Comparison of ENCODE assay signal across 21 cellular contexts in the genomic region with DNA sequence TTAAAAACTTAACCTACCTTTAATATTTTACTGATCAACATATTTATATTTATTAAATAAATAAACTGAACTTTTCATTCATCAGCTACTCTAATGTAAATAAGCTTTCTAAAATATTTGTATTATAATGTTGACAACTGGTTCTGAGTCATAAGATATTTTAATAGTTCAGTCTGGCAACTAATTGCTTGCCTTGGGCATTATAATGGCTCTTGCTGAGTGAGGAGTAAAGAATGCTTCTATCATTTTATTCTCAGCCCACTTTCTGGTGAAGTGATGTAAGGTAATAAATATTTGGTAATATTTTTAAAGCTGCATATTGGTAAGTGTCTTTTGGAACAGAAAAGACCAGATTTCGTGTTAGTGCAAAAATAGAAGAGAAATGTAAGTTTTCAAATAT.
DNase-seq lines count a peak whose midpoint lies in the region; ATAC-seq, FAIRE-seq and TF ChIP-seq lines count a peak whose summit lies in the region.
"Had no signal": no experiment of that assay in that cellular context is flagged by ENCODE, and none has a peak within 500 bp of the region (broad histone marks: within the 10 kb centered on the region; RNA-seq: fewer than 3 reads in every experiment).

No MANE protein-coding gene starts in this region.

- H3K36me3 ChIP-seq in BJ (ENCODE audit: control insufficient read depth, insufficient read depth, low read length), result no peaks in the 10 kb centered on the region
- H3K36me3 ChIP-seq in MG63, result no peaks in the 10 kb centered on the region
- H3K36me3 ChIP-seq in mammary epithelial cell (ENCODE audit: insufficient read depth, low read length), result no peaks in the 10 kb centered on the region
- no peaks in the 10 kb centered on the region for H3K36me3 ChIP-seq in keratinocyte (ENCODE audit: control insufficient read depth in 2 of 2, extremely low read depth in 1 of 2, insufficient read depth in 2 of 2, low read length in 2 of 2)
- no peaks in the 10 kb centered on the region for H3K36me3 ChIP-seq in mesendoderm (ENCODE audit: control insufficient read depth, insufficient read depth, low read length)
- H3K36me3 ChIP-seq: heart right ventricle, prostate gland, tibial nerve had no signal

- H3K9me3 ChIP-seq in MG63 (no peaks in the 10 kb centered on the region), mammary epithelial cell (replicated peaks; ENCODE audit: insufficient read depth, low read length) (no peaks in the 10 kb centered on the region), keratinocyte (ENCODE audit: control insufficient read depth, low read depth, low read length) (no peaks in the 10 kb centered on the region)
- H3K9me3 ChIP-seq: heart right ventricle, prostate gland, tibial nerve had no signal

- H3K9me1 ChIP-seq in keratinocyte (ENCODE audit: control insufficient read depth, extremely low read depth, insufficient read depth, low read length), result no peaks in the 10 kb centered on the region

- H3K4ac ChIP-seq in mesendoderm (ENCODE audit: low read depth, low read length), result no peak overlapping the region

- FAIRE-seq in keratinocyte (lab: Jason Lieb, UNC), result no peak

- DNase-seq in BJ (ENCODE audit: low read depth) (peak; percentile 79), MG63 (peak; percentile 16), mammary epithelial cell (peak; percentile 57), keratinocyte (ENCODE audit: low read depth, low spot score) (peak; percentile 28), mesendoderm (no peak), HuH-7 (ENCODE audit: low spot score) (no peak), NCI-H1048 (lab: John Stamatoyannopoulos, UW) (no peak)
- DNase-seq in activated CD8-positive, alpha-beta T cell treated with anti-CD3 and anti-CD28 coated beads for 36 hours, result no peak
- DNase-seq: activated CD4-positive, alpha-beta T cell treated with anti-CD3 and anti-CD28 coated beads, Interleukin-2, amount 10 ng/mL, durations not matched to agents 7 days and 5 days; activated T-cell treated with anti-CD3 and anti-CD28 coated beads, Interleukin-2, amount 50 U/mL, for 72 hours; amygdala; heart right ventricle; KG1; left cardiac atrium; Right ventricle myocardium superior; stimulated activated CD4-positive, alpha-beta T cell treated with anti-CD3 and anti-CD28 coated beads, Interleukin-2, amount 100 ng/mL, for 24 hours; stimulated activated CD8-positive, alpha-beta memory T cell treated with anti-CD3 and anti-CD28 coated beads, Interleukin-4, amount 100 ng/mL, for 48 hours had no signal

- H3K4me1 ChIP-seq in mammary epithelial cell (ENCODE audit: insufficient read depth, low read length), result peaks cover 7% of the 10 kb centered on the region
- peaks cover 18% of the 10 kb centered on the region for H3K4me1 ChIP-seq in keratinocyte (ENCODE audit: control insufficient read depth, extremely low read depth, insufficient read depth, low read length)
- no peaks in the 10 kb centered on the region for H3K4me1 ChIP-seq in mesendoderm (ENCODE audit: control insufficient read depth, low read depth, low read length)
- H3K4me1 ChIP-seq: heart right ventricle, prostate gland, tibial nerve had no signal

- POLR2A ChIA-PET in BJ (lab: Charles Lee), result interaction anchor here (0.8 kb wide), 1 partner anchor 82 kb away, joined by 3 read pairs; a partner anchor contains a TSS
- POLR2A ChIA-PET in activated CD8-positive, alpha-beta T cell treated with anti-CD3 and anti-CD28 coated beads for 36 hours (lab: Charles Lee), result no interaction called here

- no peak overlapping the region for H4K8ac ChIP-seq in mesendoderm (ENCODE audit: low read depth, low read length)

- H3K27me3 Mint-ChIP-seq in activated CD8-positive, alpha-beta T cell treated with anti-CD3 and anti-CD28 coated beads for 36 hours, result peaks cover 3% of the 10 kb centered on the region
- H3K27me3 Mint-ChIP-seq: activated CD4-positive, alpha-beta T cell treated with anti-CD3 and anti-CD28 coated beads, Interleukin-2, amount 10 ng/mL, durations not matched to agents 7 days and 5 days had no signal

- H4K5ac ChIP-seq in mesendoderm (ENCODE audit: low read length), result no peak overlapping the region

- no peak overlapping the region for H2BK120ac ChIP-seq in mesendoderm (ENCODE audit: low read depth, low read length)

- H2AFZ ChIP-seq in mammary epithelial cell (ENCODE audit: low read depth, low read length), result no peak overlapping the region
- no peak overlapping the region for H2AFZ ChIP-seq in keratinocyte (ENCODE audit: control insufficient read depth, low read length)

- H3K79me2 ChIP-seq in mammary epithelial cell (ENCODE audit: insufficient read depth, low read length), result no peaks in the 10 kb centered on the region
- no peaks in the 10 kb centered on the region for H3K79me2 ChIP-seq in keratinocyte (ENCODE audit: control insufficient read depth, insufficient read depth, low read length)
- no peaks in the 10 kb centered on the region for H3K79me2 ChIP-seq in mesendoderm (ENCODE audit: control insufficient read depth, insufficient read depth, low read length)

- peak overlapping the region; percentile 49 for H3K4me2 ChIP-seq in mammary epithelial cell (ENCODE audit: insufficient read depth, low read depth, low read length)
- H3K4me2 ChIP-seq in keratinocyte (ENCODE audit: control insufficient read depth, extremely low read depth, insufficient read depth, low read depth, low read length), result peak overlapping the region; percentile 22
- no peak overlapping the region for H3K4me2 ChIP-seq in mesendoderm (ENCODE audit: low read length)

- no peaks in the 10 kb centered on the region for H3K9me3 Mint-ChIP-seq in activated CD8-positive, alpha-beta T cell treated with anti-CD3 and anti-CD28 coated beads for 36 hours
- H3K9me3 Mint-ChIP-seq: activated CD4-positive, alpha-beta T cell treated with anti-CD3 and anti-CD28 coated beads, Interleukin-2, amount 10 ng/mL, durations not matched to agents 7 days and 5 days; activated T-cell treated with anti-CD3 and anti-CD28 coated beads, Interleukin-2, amount 50 U/mL, for 72 hours; T-helper 2 cell treated with Interferon-gamma antibody and Interleukin-4, amounts not matched to agents 5 μg/mL and 100 μg/mL, for 36 hours had no signal

- no peak overlapping the region for H3K4me3 Mint-ChIP-seq in activated CD8-positive, alpha-beta T cell treated with anti-CD3 and anti-CD28 coated beads for 36 hours
- H3K4me3 Mint-ChIP-seq: activated CD4-positive, alpha-beta T cell treated with anti-CD3 and anti-CD28 coated beads, Interleukin-2, amount 10 ng/mL, durations not matched to agents 7 days and 5 days; activated T-cell treated with anti-CD3 and anti-CD28 coated beads, Interleukin-2, amount 50 U/mL, for 72 hours; CD14-positive monocyte; T-helper 2 cell treated with Interferon-gamma antibody and Interleukin-4, amounts not matched to agents 5 μg/mL and 100 μg/mL, for 36 hours had no signal

- no peaks in the 10 kb centered on the region for H3K27me3 ChIP-seq in BJ (ENCODE audit: control insufficient read depth, insufficient read depth, low read length)
- no peaks in the 10 kb centered on the region for H3K27me3 ChIP-seq in MG63
- H3K27me3 ChIP-seq in mammary epithelial cell (ENCODE audit: insufficient read depth, low read length), result no peaks in the 10 kb centered on the region
- no peaks in the 10 kb centered on the region for H3K27me3 ChIP-seq in keratinocyte (ENCODE audit: control insufficient read depth, extremely low read depth, insufficient read depth, low read length)
- H3K27me3 ChIP-seq in mesendoderm (ENCODE audit: insufficient read depth, low read length, poor library complexity), result no peaks in the 10 kb centered on the region
- H3K27me3 ChIP-seq: heart right ventricle, tibial nerve had no signal

- BruUV-seq in mammary epithelial cell (replicated peaks; lab: Mats Ljungman, UMichigan), result no TSS peak

- CTCF ChIA-PET in BJ (lab: Yijun Ruan, JAX), result interaction anchor here (1.3 kb wide), 1 partner anchor 30 kb away, joined by 3 read pairs; no protein-coding TSS in a partner anchor
- CTCF ChIA-PET in mammary epithelial cell (lab: Charles Lee; ENCODE audit: low non-redundant PET), result no interaction called here
- CTCF ChIA-PET in activated CD8-positive, alpha-beta T cell treated with anti-CD3 and anti-CD28 coated beads for 36 hours (lab: Charles Lee), result no interaction called here

- TF ChIP-seq CTCF in BJ (IDR thresholded peaks at IDR 0.05; ENCODE audit: insufficient read depth, low read depth, low read length), result no peak
- TF ChIP-seq CTCF in mammary epithelial cell (conservative IDR thresholded peaks at IDR 0.05 in 1 of 2, IDR thresholded peaks at IDR 0.05 in 1 of 2; ENCODE audit: extremely low read depth in 1 of 2, insufficient read depth in 1 of 2, low read depth in 1 of 2, low read length in 2 of 2), result no peak
- no peak for TF ChIP-seq CTCF in keratinocyte (optimal IDR thresholded peaks at IDR 0.05 in 1 of 3, IDR thresholded peaks at IDR 0.05 in 1 of 3, conservative IDR thresholded peaks at IDR 0.05 in 1 of 3; ENCODE audit: extremely low read depth in 1 of 3, insufficient read depth in 2 of 3, low read length in 3 of 3)
- no peak for TF ChIP-seq CTCF in activated CD8-positive, alpha-beta T cell treated with anti-CD3 and anti-CD28 coated beads for 36 hours (IDR thresholded peaks at IDR 0.05)

- H3K4me3 ChIP-seq in BJ (ENCODE audit: low read depth, low read length) (no peak overlapping the region), MG63 (no peak overlapping the region), mammary epithelial cell (replicated peaks in 1 of 3; ENCODE audit: insufficient read depth in 1 of 3, low read depth in 2 of 3, low read length in 3 of 3) (no peak overlapping the region), keratinocyte (ENCODE audit: control insufficient read depth in 2 of 3, extremely low read depth in 1 of 3, insufficient read depth in 2 of 3, low read depth in 1 of 3, low read length in 3 of 3) (no peak overlapping the region), mesendoderm (ENCODE audit: low read length) (no peak overlapping the region)
- H3K4me3 ChIP-seq: heart right ventricle, prostate gland, tibial nerve had no signal

- no peaks in the 10 kb centered on the region for H3K79me1 ChIP-seq in mesendoderm (ENCODE audit: low read length)

- H3K18ac ChIP-seq in mesendoderm (ENCODE audit: low read length), result no peak overlapping the region

- in situ Hi-C loops in mammary epithelial cell (cut with MboI; ENCODE audit: low sequenced_read_pairs in 2 of 2), result no loop called here

- intact Hi-C loops in mammary epithelial cell (cut with micrococcal nuclease), result loop anchor here (2.0 kb wide), 1 partner anchor 78 kb away; no protein-coding TSS in a partner anchor
- intact Hi-C loops in activated CD8-positive, alpha-beta T cell treated with anti-CD3 and anti-CD28 coated beads for 36 hours (cut with micrococcal nuclease), result no loop called here

- no peak overlapping the region for H2BK15ac ChIP-seq in mesendoderm (replicated peaks; ENCODE audit: low read depth)

- 0% methylated on average over 1 of the region's 1 CpG for WGBS in mammary epithelial cell (ENCODE audit: low coverage, missing lambda C conversion rate)
- 100% methylated on average over 1 of the region's 1 CpG for WGBS in mesendoderm (ENCODE audit: extremely low coverage, insufficient coverage, low lambda C conversion rate)

- no peak overlapping the region for H2AK5ac ChIP-seq in mesendoderm (ENCODE audit: low read length)

- no peak overlapping the region for H3K27ac ChIP-seq in mammary epithelial cell (ENCODE audit: insufficient read depth, low read depth, low read length)
- no peak overlapping the region for H3K27ac ChIP-seq in keratinocyte (ENCODE audit: control insufficient read depth, insufficient read depth, low read length)
- no peak overlapping the region for H3K27ac ChIP-seq in mesendoderm (ENCODE audit: low read depth, low read length)
- H3K27ac ChIP-seq: heart right ventricle, prostate gland, tibial nerve had no signal

- dilution Hi-C loops in mammary epithelial cell (cut with HindIII; ENCODE audit: low sequenced_read_pairs), result no loop called here
- dilution Hi-C loops in keratinocyte (cut with MboI; ENCODE audit: extremely low pct_ligation_motif_present, low sequenced_read_pairs), result no loop called here

- no peak overlapping the region for H3K9ac ChIP-seq in mammary epithelial cell (ENCODE audit: insufficient read depth, low read length)
- H3K9ac ChIP-seq in keratinocyte (ENCODE audit: control insufficient read depth, extremely low read depth, insufficient read depth, low read length), result no peak overlapping the region
- no peak overlapping the region for H3K9ac ChIP-seq in mesendoderm (ENCODE audit: low read length)

- no peak overlapping the region for H3K27ac Mint-ChIP-seq in activated CD8-positive, alpha-beta T cell treated with anti-CD3 and anti-CD28 coated beads for 36 hours
- H3K27ac Mint-ChIP-seq: activated CD4-positive, alpha-beta T cell treated with anti-CD3 and anti-CD28 coated beads, Interleukin-2, amount 10 ng/mL, durations not matched to agents 7 days and 5 days; activated T-cell treated with anti-CD3 and anti-CD28 coated beads, Interleukin-2, amount 50 U/mL, for 72 hours; CD14-positive monocyte; T-helper 2 cell treated with Interferon-gamma antibody and Interleukin-4, amounts not matched to agents 5 μg/mL and 100 μg/mL, for 36 hours had no signal

- no peaks in the 10 kb centered on the region for H3K4me1 Mint-ChIP-seq in activated CD8-positive, alpha-beta T cell treated with anti-CD3 and anti-CD28 coated beads for 36 hours (ENCODE audit: low read depth)
- H3K4me1 Mint-ChIP-seq: activated CD4-positive, alpha-beta T cell treated with anti-CD3 and anti-CD28 coated beads, Interleukin-2, amount 10 ng/mL, durations not matched to agents 7 days and 5 days; CD14-positive monocyte had no signal

- no peak overlapping the region for H2BK5ac ChIP-seq in mesendoderm (ENCODE audit: low read length)

- H3K36me3 Mint-ChIP-seq in activated CD8-positive, alpha-beta T cell treated with anti-CD3 and anti-CD28 coated beads for 36 hours (ENCODE audit: low read depth), result no peaks in the 10 kb centered on the region
- H3K36me3 Mint-ChIP-seq: CD14-positive monocyte had no signal

- ATAC-seq in activated CD8-positive, alpha-beta T cell treated with anti-CD3 and anti-CD28 coated beads for 36 hours, result no peak
- ATAC-seq: activated T-cell treated with anti-CD3 and anti-CD28 coated beads, Interleukin-2, amount 50 U/mL, for 72 hours; heart right ventricle had no signal

- H3K56ac ChIP-seq in mesendoderm (ENCODE audit: low read length), result no peak overlapping the region

- H4K20me1 ChIP-seq in mammary epithelial cell (ENCODE audit: insufficient read depth, low read length) (no peaks in the 10 kb centered on the region), keratinocyte (ENCODE audit: control insufficient read depth, extremely low read depth, insufficient read depth, low read length) (no peaks in the 10 kb centered on the region)

- H3K23ac ChIP-seq in mesendoderm (ENCODE audit: low read length), result no peak overlapping the region

Comparison
In these comparisons a context has a peak if more than half of its experiments do, and no peak if none do; other contexts are left out.
1. DNase-seq: peak in BJ (single experiment), MG63 (single experiment), mammary epithelial cell (single experiment) and keratinocyte (single experiment); none in activated CD8-positive, alpha-beta T cell treated with anti-CD3 and anti-CD28 coated beads for 36 hours (single experiment), mesendoderm (single experiment), HuH-7 (single experiment) and NCI-H1048 (single experiment).